Comparison of ENCODE assay signal across 1 cellular context in the genomic region with DNA sequence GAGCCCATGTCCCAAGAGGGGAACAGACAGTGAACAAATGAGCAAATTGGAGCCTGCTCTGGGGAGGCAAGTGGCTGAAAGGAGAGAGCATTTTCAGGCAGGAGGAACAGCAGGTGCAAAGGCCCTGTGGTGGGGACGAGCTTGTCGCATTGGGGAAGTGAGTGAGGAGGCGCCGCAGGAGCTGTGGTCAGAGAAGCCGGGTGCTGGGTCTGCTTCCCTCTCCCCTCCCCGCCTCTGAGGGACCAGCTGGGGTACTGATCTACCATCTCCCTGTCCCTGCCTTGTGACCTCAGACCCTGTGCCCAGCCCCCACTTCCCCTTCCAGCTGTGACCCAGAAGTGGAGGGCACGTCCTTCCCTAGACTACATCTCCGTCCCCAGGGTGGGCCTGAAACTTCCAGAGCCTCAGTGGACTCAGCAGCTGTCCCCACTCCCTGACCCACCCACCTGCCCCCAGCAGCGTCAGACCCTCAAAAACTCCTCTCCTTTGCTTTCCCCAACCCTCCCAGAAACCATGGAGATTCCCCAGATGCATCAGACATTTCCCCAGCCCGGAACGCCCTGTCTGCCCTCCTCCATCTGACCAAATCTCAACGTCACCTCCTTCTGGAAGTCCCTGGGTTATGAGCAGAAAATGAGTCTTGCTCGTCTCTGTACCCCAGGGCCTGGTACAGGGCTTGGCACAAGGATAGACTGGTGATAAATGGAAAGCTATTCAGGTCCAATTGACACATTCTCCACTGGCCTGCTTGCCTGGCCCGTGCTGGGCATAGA.
TF ChIP-seq lines count a peak whose summit lies in the region.

No MANE protein-coding gene starts in this region.

TF ChIP-seq in IMR-90, 13 proteins besides CTCF, POLR2A, EP300 and RAD21:
- TF ChIP-seq MAZ (IDR thresholded peaks at IDR 0.05; ENCODE audit: borderline replicate concordance, low read depth, low read length): no peak
- no peak for TF ChIP-seq NFE2L2 (IDR thresholded peaks at IDR 0.05; ENCODE audit: low read depth, low read length)
- TF ChIP-seq, protein P1, sequence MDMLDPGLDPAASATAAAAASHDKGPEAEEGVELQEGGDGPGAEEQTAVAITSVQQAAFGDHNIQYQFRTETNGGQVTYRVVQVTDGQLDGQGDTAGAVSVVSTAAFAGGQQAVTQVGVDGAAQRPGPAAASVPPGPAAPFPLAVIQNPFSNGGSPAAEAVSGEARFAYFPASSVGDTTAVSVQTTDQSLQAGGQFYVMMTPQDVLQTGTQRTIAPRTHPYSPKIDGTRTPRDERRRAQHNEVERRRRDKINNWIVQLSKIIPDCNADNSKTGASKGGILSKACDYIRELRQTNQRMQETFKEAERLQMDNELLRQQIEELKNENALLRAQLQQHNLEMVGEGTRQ (IDR thresholded peaks at IDR 0.05; ENCODE audit: low read depth, low read length): no peak
- no peak for TF ChIP-seq CHD1 (IDR thresholded peaks at IDR 0.05; ENCODE audit: low read depth, low read length)
- no peak for TF ChIP-seq BHLHE40 (IDR thresholded peaks at IDR 0.05; ENCODE audit: low read depth, low read length)
- no peak for TF ChIP-seq RCOR1 (IDR thresholded peaks at IDR 0.05; ENCODE audit: insufficient replicate concordance, low read length)
- TF ChIP-seq MXI1 (IDR thresholded peaks at IDR 0.05; ENCODE audit: borderline replicate concordance, low read depth, low read length): no peak
TF ChIP-seq in IMR-90: peak in this region for 0.
